ENCODE assay signal across 11 cellular contexts in the genomic region with DNA sequence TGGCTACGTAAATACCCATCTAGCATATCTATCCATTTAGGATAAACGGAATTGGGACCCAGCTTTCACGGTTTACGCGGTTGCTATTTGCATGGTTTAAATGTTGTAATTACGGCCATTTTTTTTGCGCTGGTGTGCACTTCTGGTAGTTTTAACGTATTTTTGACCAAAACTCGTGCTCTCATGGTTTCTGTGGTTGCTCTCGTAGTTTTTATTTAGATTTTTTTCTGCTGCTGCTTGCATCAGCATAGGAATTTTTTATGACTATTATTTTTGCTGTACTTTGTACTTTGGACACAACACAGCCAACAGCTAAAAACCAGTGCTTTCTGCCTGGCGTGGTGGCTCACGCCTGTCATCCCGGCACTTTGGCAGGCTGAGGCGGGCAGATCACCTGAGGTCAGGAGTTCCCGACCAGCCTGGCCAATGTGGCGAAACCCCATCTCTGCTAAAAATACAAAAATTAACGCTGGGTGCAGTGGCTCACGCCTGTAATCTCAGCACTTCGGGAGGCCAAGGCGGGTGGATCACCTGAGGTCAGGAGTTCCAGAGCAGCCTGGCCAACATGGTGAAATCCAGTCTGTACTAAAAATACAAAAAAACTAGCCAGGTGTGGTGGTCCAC.
A peak's percentile ranks its signal among the peaks of the same experiment; 100 is the strongest.
DNase-seq lines count a peak whose midpoint lies in the region; ATAC-seq and TF ChIP-seq lines count a peak whose summit lies in the region.
"Had no signal": no experiment of that assay in that cellular context is flagged by ENCODE, and none has a peak within 500 bp of the region (broad histone marks: within the 10 kb centered on the region; RNA-seq: fewer than 3 reads in every experiment).

No MANE protein-coding gene starts in this region.

- peaks cover 3% of the 10 kb centered on the region for H3K27me3 Mint-ChIP-seq in central memory CD8-positive, alpha-beta T cell
- no peaks in the 10 kb centered on the region for H3K27me3 Mint-ChIP-seq in stimulated activated memory B cell treated with anti-CD40 and anti-IgM and Interleukin-4, amounts not matched to agents 10 μg/mL and 1 μg/mL and 100 μg/mL, for 72 hours

- peaks cover 3% of the 10 kb centered on the region for H3K36me3 Mint-ChIP-seq in central memory CD8-positive, alpha-beta T cell (ENCODE audit: insufficient read depth)
- H3K36me3 Mint-ChIP-seq in stimulated activated memory B cell treated with anti-CD40 and anti-IgM and Interleukin-4, amounts not matched to agents 10 μg/mL and 1 μg/mL and 100 μg/mL, for 72 hours = no peaks in the 10 kb centered on the region

- peaks cover 6% of the 10 kb centered on the region for H3K4me1 Mint-ChIP-seq in central memory CD8-positive, alpha-beta T cell
- H3K4me1 Mint-ChIP-seq in stimulated activated memory B cell treated with anti-CD40 and anti-IgM and Interleukin-4, amounts not matched to agents 10 μg/mL and 1 μg/mL and 100 μg/mL, for 72 hours = peaks cover 8% of the 10 kb centered on the region
- H3K4me1 Mint-ChIP-seq: GM23338 had no signal

- DNase-seq in NB4 (ENCODE audit: low read depth) = peak; percentile 68
- DNase-seq in central memory CD8-positive, alpha-beta T cell (ENCODE audit: low spot score in 2 of 2) = no peak
- DNase-seq in iPS-NIHi7 (ENCODE audit: extremely low spot score) = no peak
- DNase-seq: DMS79 treated with DMSO at 0.1 percent for 48 hours, T1000 had no signal

- H3K4me3 ChIP-seq in NB4 (ENCODE audit: low read depth, low read length) = peak overlapping the region; percentile 64
- H3K4me3 ChIP-seq: cardiac muscle cell, GM23338 had no signal

- no peak for TF ChIP-seq POLR2A in NB4 (IDR thresholded peaks at IDR 0.05; ENCODE audit: extremely low read depth, insufficient read length)

- H3K4me3 Mint-ChIP-seq in central memory CD8-positive, alpha-beta T cell = peak overlapping the region; percentile 48
- H3K4me3 Mint-ChIP-seq in stimulated activated memory B cell treated with anti-CD40 and anti-IgM and Interleukin-4, amounts not matched to agents 10 μg/mL and 1 μg/mL and 100 μg/mL, for 72 hours = peak overlapping the region; percentile 48
- H3K4me3 Mint-ChIP-seq: GM23338 had no signal

- no peaks in the 10 kb centered on the region for H3K9me3 Mint-ChIP-seq in central memory CD8-positive, alpha-beta T cell
- H3K9me3 Mint-ChIP-seq in stimulated activated memory B cell treated with anti-CD40 and anti-IgM and Interleukin-4, amounts not matched to agents 10 μg/mL and 1 μg/mL and 100 μg/mL, for 72 hours = no peaks in the 10 kb centered on the region

- TF ChIP-seq CTCF in NB4 (IDR thresholded peaks at IDR 0.05; ENCODE audit: low read depth, low read length) = no peak

- H3K27ac Mint-ChIP-seq in central memory CD8-positive, alpha-beta T cell (ENCODE audit: low read depth) = peak overlapping the region; percentile 66
- peak overlapping the region; percentile 63 for H3K27ac Mint-ChIP-seq in stimulated activated memory B cell treated with anti-CD40 and anti-IgM and Interleukin-4, amounts not matched to agents 10 μg/mL and 1 μg/mL and 100 μg/mL, for 72 hours
- H3K27ac Mint-ChIP-seq: GM23338 had no signal

- ATAC-seq in GM18867 (IDR thresholded peaks at IDR 0.05; ENCODE audit: unreplicated experiment) = peak; percentile 41
- peak; percentile 48 for ATAC-seq in central memory CD8-positive, alpha-beta T cell (replicated peaks; ENCODE audit: extremely low read depth, poor library complexity, severe bottlenecking)
- ATAC-seq in stimulated activated memory B cell treated with anti-CD40 and anti-IgM and Interleukin-4, amounts not matched to agents 10 μg/mL and 1 μg/mL and 100 μg/mL, for 72 hours = peak; percentile 49
- no peak for ATAC-seq in HG02678 (IDR thresholded peaks at IDR 0.05; ENCODE audit: unreplicated experiment)
- no peak for ATAC-seq in HG03095 (IDR thresholded peaks at IDR 0.05; ENCODE audit: unreplicated experiment)
- ATAC-seq: GM23338 had no signal

Comparison
In these comparisons a context has a peak if more than half of its experiments do, and no peak if none do; other contexts are left out.
1. ATAC-seq: peak in GM18867 (single experiment), central memory CD8-positive, alpha-beta T cell (single experiment) and stimulated activated memory B cell treated with anti-CD40 and anti-IgM and Interleukin-4, amounts not matched to agents 10 μg/mL and 1 μg/mL and 100 μg/mL, for 72 hours (single experiment); none in HG02678 (single experiment) and HG03095 (single experiment).